Comparison of ENCODE assay signal across 3 cellular contexts in genomic region chr10:44978570-44979280, GRCh38.
TF ChIP-seq lines count a peak whose summit lies in the region.

A gene with protein sequence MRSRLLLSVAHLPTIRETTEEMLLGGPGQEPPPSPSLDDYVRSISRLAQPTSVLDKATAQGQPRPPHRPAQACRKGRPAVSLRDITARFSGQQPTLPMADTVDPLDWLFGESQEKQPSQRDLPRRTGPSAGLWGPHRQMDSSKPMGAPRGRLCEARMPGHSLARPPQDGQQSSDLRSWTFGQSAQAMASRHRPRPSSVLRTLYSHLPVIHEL (minus strand): TSS chr10:44978809. CDS start chr10:44978030, 779 bp downstream.

TF ChIP-seq in IMR-90, 13 proteins besides CTCF, POLR2A, EP300 and RAD21:
- TF ChIP-seq BHLHE40 (IDR thresholded peaks at IDR 0.05; ENCODE audit: low read depth, low read length), result no peak
- TF ChIP-seq, protein P1, sequence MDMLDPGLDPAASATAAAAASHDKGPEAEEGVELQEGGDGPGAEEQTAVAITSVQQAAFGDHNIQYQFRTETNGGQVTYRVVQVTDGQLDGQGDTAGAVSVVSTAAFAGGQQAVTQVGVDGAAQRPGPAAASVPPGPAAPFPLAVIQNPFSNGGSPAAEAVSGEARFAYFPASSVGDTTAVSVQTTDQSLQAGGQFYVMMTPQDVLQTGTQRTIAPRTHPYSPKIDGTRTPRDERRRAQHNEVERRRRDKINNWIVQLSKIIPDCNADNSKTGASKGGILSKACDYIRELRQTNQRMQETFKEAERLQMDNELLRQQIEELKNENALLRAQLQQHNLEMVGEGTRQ (IDR thresholded peaks at IDR 0.05; ENCODE audit: low read depth, low read length), result peak; percentile 18; the same call in 1 of the 2 replicates
TF ChIP-seq in IMR-90: peak in this region for 1.

TF ChIP-seq in PFSK-1, 5 proteins besides CTCF, POLR2A, EP300 and RAD21:
- TF ChIP-seq FOXP2 (optimal IDR thresholded peaks at IDR 0.05; ENCODE audit: borderline replicate concordance, extremely low read depth, extremely low read length, insufficient read depth) (peak; percentile 89), SIN3A (IDR thresholded peaks at IDR 0.05; ENCODE audit: borderline replicate concordance, insufficient read depth, low read length) (peak; percentile 60; the same call in 1 of the 2 replicates), TAF1 (IDR thresholded peaks at IDR 0.05; ENCODE audit: borderline replicate concordance, insufficient read depth, low read length) (no peak), POLR2AphosphoS5 (IDR thresholded peaks at IDR 0.05; ENCODE audit: low read depth, low read length) (peak; percentile 71)

TF ChIP-seq in HepG2, 621 proteins besides CTCF, POLR2A, EP300 and RAD21 (continues in another document):
- TF ChIP-seq, protein P2, sequence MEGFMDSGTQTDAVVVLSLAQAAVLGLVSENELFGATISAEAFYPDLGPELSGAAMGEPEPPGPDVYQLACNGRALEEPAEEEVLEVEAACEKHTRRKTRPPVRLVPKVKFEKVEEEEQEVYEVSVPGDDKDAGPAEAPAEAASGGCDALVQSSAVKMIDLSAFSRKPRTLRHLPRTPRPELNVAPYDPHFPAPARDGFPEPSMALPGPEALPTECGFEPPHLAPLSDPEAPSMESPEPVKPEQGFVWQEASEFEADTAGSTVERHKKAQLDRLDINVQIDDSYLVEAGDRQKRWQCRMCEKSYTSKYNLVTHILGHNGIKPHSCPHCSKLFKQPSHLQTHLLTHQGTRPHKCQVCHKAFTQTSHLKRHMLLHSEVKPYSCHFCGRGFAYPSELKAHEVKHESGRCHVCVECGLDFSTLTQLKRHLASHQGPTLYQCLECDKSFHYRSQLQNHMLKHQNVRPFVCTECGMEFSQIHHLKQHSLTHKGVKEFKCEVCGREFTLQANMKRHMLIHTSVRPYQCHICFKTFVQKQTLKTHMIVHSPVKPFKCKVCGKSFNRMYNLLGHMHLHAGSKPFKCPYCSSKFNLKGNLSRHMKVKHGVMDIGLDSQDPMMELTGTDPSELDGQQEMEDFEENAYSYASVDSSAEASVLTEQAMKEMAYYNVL (CRISPR knock-in tag; IDR thresholded peaks at IDR 0.05; ENCODE audit: borderline replicate concordance), result peak; percentile 57; the same call in 1 of the 2 replicates
- TF ChIP-seq, protein P3, sequence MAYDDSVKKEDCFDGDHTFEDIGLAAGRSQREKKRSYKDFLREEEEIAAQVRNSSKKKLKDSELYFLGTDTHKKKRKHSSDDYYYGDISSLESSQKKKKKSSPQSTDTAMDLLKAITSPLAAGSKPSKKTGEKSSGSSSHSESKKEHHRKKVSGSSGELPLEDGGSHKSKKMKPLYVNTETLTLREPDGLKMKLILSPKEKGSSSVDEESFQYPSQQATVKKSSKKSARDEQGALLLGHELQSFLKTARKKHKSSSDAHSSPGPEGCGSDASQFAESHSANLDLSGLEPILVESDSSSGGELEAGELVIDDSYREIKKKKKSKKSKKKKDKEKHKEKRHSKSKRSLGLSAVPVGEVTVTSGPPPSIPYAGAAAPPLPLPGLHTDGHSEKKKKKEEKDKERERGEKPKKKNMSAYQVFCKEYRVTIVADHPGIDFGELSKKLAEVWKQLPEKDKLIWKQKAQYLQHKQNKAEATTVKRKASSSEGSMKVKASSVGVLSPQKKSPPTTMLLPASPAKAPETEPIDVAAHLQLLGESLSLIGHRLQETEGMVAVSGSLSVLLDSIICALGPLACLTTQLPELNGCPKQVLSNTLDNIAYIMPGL (CRISPR knock-in tag; IDR thresholded peaks at IDR 0.05; ENCODE audit: borderline replicate concordance in 1 of 2, low read depth in 1 of 2), result peak in 1 of 2 experiments; percentile 80; a peak in 3 of 4 replicates
- no peak; the same call in 1 of the 2 replicates for TF ChIP-seq MYC (CRISPR knock-in tag; IDR thresholded peaks at IDR 0.05; ENCODE audit: borderline replicate concordance)
- TF ChIP-seq CSRNP2 (CRISPR knock-in tag; conservative IDR thresholded peaks at IDR 0.05; ENCODE audit: low read depth), result no peak
- TF ChIP-seq, protein P4, sequence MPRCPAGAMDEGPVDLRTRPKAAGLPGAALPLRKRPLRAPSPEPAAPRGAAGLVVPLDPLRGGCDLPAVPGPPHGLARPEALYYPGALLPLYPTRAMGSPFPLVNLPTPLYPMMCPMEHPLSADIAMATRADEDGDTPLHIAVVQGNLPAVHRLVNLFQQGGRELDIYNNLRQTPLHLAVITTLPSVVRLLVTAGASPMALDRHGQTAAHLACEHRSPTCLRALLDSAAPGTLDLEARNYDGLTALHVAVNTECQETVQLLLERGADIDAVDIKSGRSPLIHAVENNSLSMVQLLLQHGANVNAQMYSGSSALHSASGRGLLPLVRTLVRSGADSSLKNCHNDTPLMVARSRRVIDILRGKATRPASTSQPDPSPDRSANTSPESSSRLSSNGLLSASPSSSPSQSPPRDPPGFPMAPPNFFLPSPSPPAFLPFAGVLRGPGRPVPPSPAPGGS (CRISPR knock-in tag; IDR thresholded peaks at IDR 0.05), result peak; percentile 91; the same call in 1 of the 2 replicates
- TF ChIP-seq AHR (CRISPR knock-in tag; IDR thresholded peaks at IDR 0.05), result peak; percentile 93
- peak; percentile 99 for TF ChIP-seq NCOA2 (CRISPR knock-in tag; IDR thresholded peaks at IDR 0.05)
- no peak; the same call in 1 of the 2 replicates for TF ChIP-seq ZBTB10 (CRISPR knock-in tag; IDR thresholded peaks at IDR 0.05; ENCODE audit: borderline replicate concordance)
- peak; percentile 99 for TF ChIP-seq IKZF5 (CRISPR knock-in tag; IDR thresholded peaks at IDR 0.05)
- TF ChIP-seq, protein P5, sequence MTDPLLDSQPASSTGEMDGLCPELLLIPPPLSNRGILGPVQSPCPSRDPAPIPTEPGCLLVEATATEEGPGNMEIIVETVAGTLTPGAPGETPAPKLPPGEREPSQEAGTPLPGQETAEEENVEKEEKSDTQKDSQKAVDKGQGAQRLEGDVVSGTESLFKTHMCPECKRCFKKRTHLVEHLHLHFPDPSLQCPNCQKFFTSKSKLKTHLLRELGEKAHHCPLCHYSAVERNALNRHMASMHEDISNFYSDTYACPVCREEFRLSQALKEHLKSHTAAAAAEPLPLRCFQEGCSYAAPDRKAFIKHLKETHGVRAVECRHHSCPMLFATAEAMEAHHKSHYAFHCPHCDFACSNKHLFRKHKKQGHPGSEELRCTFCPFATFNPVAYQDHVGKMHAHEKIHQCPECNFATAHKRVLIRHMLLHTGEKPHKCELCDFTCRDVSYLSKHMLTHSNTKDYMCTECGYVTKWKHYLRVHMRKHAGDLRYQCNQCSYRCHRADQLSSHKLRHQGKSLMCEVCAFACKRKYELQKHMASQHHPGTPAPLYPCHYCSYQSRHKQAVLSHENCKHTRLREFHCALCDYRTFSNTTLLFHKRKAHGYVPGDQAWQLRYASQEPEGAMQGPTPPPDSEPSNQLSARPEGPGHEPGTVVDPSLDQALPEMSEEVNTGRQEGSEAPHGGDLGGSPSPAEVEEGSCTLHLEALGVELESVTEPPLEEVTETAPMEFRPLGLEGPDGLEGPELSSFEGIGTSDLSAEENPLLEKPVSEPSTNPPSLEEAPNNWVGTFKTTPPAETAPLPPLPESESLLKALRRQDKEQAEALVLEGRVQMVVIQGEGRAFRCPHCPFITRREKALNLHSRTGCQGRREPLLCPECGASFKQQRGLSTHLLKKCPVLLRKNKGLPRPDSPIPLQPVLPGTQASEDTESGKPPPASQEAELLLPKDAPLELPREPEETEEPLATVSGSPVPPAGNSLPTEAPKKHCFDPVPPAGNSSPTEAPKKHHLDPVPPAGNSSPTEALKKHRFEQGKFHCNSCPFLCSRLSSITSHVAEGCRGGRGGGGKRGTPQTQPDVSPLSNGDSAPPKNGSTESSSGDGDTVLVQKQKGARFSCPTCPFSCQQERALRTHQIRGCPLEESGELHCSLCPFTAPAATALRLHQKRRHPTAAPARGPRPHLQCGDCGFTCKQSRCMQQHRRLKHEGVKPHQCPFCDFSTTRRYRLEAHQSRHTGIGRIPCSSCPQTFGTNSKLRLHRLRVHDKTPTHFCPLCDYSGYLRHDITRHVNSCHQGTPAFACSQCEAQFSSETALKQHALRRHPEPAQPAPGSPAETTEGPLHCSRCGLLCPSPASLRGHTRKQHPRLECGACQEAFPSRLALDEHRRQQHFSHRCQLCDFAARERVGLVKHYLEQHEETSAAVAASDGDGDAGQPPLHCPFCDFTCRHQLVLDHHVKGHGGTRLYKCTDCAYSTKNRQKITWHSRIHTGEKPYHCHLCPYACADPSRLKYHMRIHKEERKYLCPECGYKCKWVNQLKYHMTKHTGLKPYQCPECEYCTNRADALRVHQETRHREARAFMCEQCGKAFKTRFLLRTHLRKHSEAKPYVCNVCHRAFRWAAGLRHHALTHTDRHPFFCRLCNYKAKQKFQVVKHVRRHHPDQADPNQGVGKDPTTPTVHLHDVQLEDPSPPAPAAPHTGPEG (CRISPR knock-in tag; IDR thresholded peaks at IDR 0.05), result peak; percentile 55; the same call in 1 of the 2 replicates
- TF ChIP-seq STAT5B (CRISPR knock-in tag; IDR thresholded peaks at IDR 0.05), result no peak
- TF ChIP-seq MIER2 (CRISPR knock-in tag; IDR thresholded peaks at IDR 0.05), result peak; percentile 73; the same call in 1 of the 2 replicates
- TF ChIP-seq, protein P6, sequence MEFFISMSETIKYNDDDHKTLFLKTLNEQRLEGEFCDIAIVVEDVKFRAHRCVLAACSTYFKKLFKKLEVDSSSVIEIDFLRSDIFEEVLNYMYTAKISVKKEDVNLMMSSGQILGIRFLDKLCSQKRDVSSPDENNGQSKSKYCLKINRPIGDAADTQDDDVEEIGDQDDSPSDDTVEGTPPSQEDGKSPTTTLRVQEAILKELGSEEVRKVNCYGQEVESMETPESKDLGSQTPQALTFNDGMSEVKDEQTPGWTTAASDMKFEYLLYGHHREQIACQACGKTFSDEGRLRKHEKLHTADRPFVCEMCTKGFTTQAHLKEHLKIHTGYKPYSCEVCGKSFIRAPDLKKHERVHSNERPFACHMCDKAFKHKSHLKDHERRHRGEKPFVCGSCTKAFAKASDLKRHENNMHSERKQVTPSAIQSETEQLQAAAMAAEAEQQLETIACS (CRISPR knock-in tag; IDR thresholded peaks at IDR 0.05), result no peak
- TF ChIP-seq PCBP1 (IDR thresholded peaks at IDR 0.05; ENCODE audit: borderline replicate concordance, low read depth, low read length), result 0 out of 2 replicates have a peak, but pooled peaks have one; percentile 75
- no peak for TF ChIP-seq GZF1 (CRISPR knock-in tag; IDR thresholded peaks at IDR 0.05)
- 0 out of 2 replicates have a peak, but pooled peaks have one; percentile 41 for TF ChIP-seq POGZ (CRISPR knock-in tag; IDR thresholded peaks at IDR 0.05)
- TF ChIP-seq ZSCAN5A (CRISPR knock-in tag; IDR thresholded peaks at IDR 0.05; ENCODE audit: borderline replicate concordance), result no peak
